ENCODE assay signal across 18 cellular contexts in genomic region chr20:53287357-53288042, GRCh38.
"Had no signal": no experiment of that assay in that cellular context is flagged by ENCODE, and none has a peak within 500 bp of the region (broad histone marks: within the 10 kb centered on the region; RNA-seq: fewer than 3 reads in every experiment).

No MANE protein-coding gene starts in this region.

- H3K9me3 ChIP-seq: esophagus squamous epithelium, upper lobe of right lung had no signal

- H3K27me3 ChIP-seq: cardiac muscle cell, esophagus squamous epithelium, upper lobe of right lung had no signal

- DNase-seq: activated CD4-positive, alpha-beta T cell treated with anti-CD3 and anti-CD28 coated beads, Interleukin-2, amount 50 U/mL, for 48 hours; activated naive CD8-positive, alpha-beta T cell treated with anti-CD3 and anti-CD28 coated beads, Interleukin-2, amount 10 ng/mL, durations not matched to agents 7 days and 5 days; activated T-cell treated with anti-CD3 and anti-CD28 coated beads for 4 hours; amygdala; effector CD8-positive, alpha-beta T cell; esophagus squamous epithelium; mesendoderm; nephron progenitor cell; nucleus accumbens; stimulated activated CD4-positive, alpha-beta T cell treated with anti-CD3 and anti-CD28 coated beads, Interleukin-12 subunit alpha, Interleukin-12 subunit beta, amount 100 ng/mL, for 4 hours; stimulated activated CD4-positive, alpha-beta T cell treated with anti-CD3 and anti-CD28 coated beads, Interleukin-1b, Interleukin-23, amount 100 ng/mL, for 48 hours; stimulated activated CD8-positive, alpha-beta memory T cell treated with anti-CD3 and anti-CD28 coated beads, Interleukin-4, amount 100 ng/mL, for 48 hours; stimulated activated naive CD4-positive, alpha-beta T cell; upper lobe of right lung; WERI-Rb-1 had no signal

- H3K36me3 ChIP-seq: cardiac muscle cell, esophagus squamous epithelium, upper lobe of right lung, WERI-Rb-1 had no signal

- ATAC-seq: upper lobe of right lung had no signal

- H3K36me3 Mint-ChIP-seq: activated naive CD8-positive, alpha-beta T cell treated with anti-CD3 and anti-CD28 coated beads, Interleukin-2, amount 10 ng/mL, durations not matched to agents 7 days and 5 days had no signal

- H3K4me1 ChIP-seq: esophagus squamous epithelium, upper lobe of right lung had no signal

- H3K4me1 Mint-ChIP-seq: activated naive CD8-positive, alpha-beta T cell treated with anti-CD3 and anti-CD28 coated beads, Interleukin-2, amount 10 ng/mL, durations not matched to agents 7 days and 5 days; nephron progenitor cell had no signal

- H3K27ac ChIP-seq: cardiac muscle cell, esophagus squamous epithelium, upper lobe of right lung, WERI-Rb-1 had no signal

- H3K4me3 Mint-ChIP-seq: activated naive CD8-positive, alpha-beta T cell treated with anti-CD3 and anti-CD28 coated beads, Interleukin-2, amount 10 ng/mL, durations not matched to agents 7 days and 5 days; dendritic cell treated with granulocyte-macrophage colony-stimulating factor and Interleukin-4, amounts not matched to agents 40 ng/mL and 50 ng/mL, for 4 days; nephron progenitor cell; T-helper 1 cell treated with Interleukin-12 subunit alpha and Interleukin-12 subunit beta and Interleukin-4 antibody, amounts not matched to agents 30 μg/mL and 1 μg/mL, for 36 hours had no signal

- H3K9me3 Mint-ChIP-seq: activated naive CD8-positive, alpha-beta T cell treated with anti-CD3 and anti-CD28 coated beads, Interleukin-2, amount 10 ng/mL, durations not matched to agents 7 days and 5 days; dendritic cell treated with granulocyte-macrophage colony-stimulating factor and Interleukin-4, amounts not matched to agents 40 ng/mL and 50 ng/mL, for 4 days; T-helper 1 cell treated with Interleukin-12 subunit alpha and Interleukin-12 subunit beta and Interleukin-4 antibody, amounts not matched to agents 30 μg/mL and 1 μg/mL, for 36 hours had no signal

- H3K27ac Mint-ChIP-seq: activated naive CD8-positive, alpha-beta T cell treated with anti-CD3 and anti-CD28 coated beads, Interleukin-2, amount 10 ng/mL, durations not matched to agents 7 days and 5 days; dendritic cell treated with granulocyte-macrophage colony-stimulating factor and Interleukin-4, amounts not matched to agents 40 ng/mL and 50 ng/mL, for 4 days; nephron progenitor cell; T-helper 1 cell treated with Interleukin-12 subunit alpha and Interleukin-12 subunit beta and Interleukin-4 antibody, amounts not matched to agents 30 μg/mL and 1 μg/mL, for 36 hours had no signal

- H3K4me3 ChIP-seq: cardiac muscle cell, esophagus squamous epithelium, upper lobe of right lung had no signal
